In the genomic region with DNA sequence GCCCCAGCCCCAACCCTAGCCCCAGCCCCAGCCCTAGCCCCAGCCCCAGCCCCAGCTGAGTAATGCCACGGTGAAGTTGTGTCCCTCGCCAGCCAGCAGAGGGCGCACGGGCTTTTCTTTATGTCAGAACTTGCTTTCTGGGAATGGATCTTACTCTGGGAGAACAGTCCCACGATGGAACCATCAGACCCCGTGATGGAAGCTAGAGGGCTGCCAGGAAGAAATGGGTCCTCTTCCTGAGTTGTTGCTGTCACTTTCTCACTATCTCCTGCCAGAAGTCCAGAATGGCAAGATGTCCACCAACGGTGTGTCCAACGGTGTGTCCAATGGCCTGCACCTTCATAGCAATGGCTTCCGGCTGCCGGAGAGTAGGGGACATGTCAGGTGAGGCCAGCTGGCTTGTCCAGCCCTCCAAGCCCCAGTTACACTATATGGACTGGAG, we compare ENCODE assay signal across 8 cellular contexts. TPM values are rescaled to one million over a fixed set of nuclear protein-coding genes. Genes with fewer than 3 reads are reported as not detected.
A peak's percentile ranks its signal among the peaks of the same experiment; 100 is the strongest.
DNase-seq lines count a peak whose midpoint lies in the region; ATAC-seq, FAIRE-seq and TF ChIP-seq lines count a peak whose summit lies in the region.

No MANE protein-coding gene starts in this region.

- H3K9me3 ChIP-seq in Peyer's patch, result no peaks in the 10 kb centered on the region

- DNase-seq in AG08395 (ENCODE audit: low spot score) (peak; percentile 74), GM19239 (ENCODE audit: insufficient read length, low spot score) (peak; percentile 57), Peyer's patch (peak; percentile 65 to 84 (median 81)), fibroblast of the aortic adventitia (ENCODE audit: low read depth) (peak; percentile 60), neural crest cell (ENCODE audit: low read depth, low spot score) (peak; percentile 84)
- peak; percentile 49 to 52 for DNase-seq in activated T-helper 1 cell treated with anti-CD3 and anti-CD28 coated beads, Interleukin-2, amount 50 U/mL, for 16 hours (ENCODE audit: low read depth in 1 of 2, low spot score in 1 of 2)
- DNase-seq in stimulated activated naive CD8-positive, alpha-beta T cell treated with anti-CD3 and anti-CD28 coated beads, Interleukin-15, Interleukin-2, amounts not matched to agents 100 U/mL and 50 U/mL, for 24 hours, result peak; percentile 80

- peak overlapping the region; percentile 12 for H3K27ac Mint-ChIP-seq in neural crest cell (ENCODE audit: unreplicated experiment)

- no peaks in the 10 kb centered on the region for H3K9me3 Mint-ChIP-seq in neural crest cell

- peaks cover 7% of the 10 kb centered on the region for H3K36me3 Mint-ChIP-seq in neural crest cell (ENCODE audit: low read depth)

- peak; percentile 62 for ATAC-seq in stimulated activated naive CD8-positive, alpha-beta T cell treated with anti-CD3 and anti-CD28 coated beads, Interleukin-15, Interleukin-2, amounts not matched to agents 100 U/mL and 50 U/mL, for 24 hours
- no peak for ATAC-seq in GM18498 (IDR thresholded peaks at IDR 0.05; ENCODE audit: unreplicated experiment)

- peaks cover 18% of the 10 kb centered on the region for H3K4me1 Mint-ChIP-seq in neural crest cell

- no peaks in the 10 kb centered on the region for H3K27me3 ChIP-seq in Peyer's patch

- TF ChIP-seq CTCF in Peyer's patch (IDR thresholded peaks at IDR 0.05), result peak in 5 of 6 experiments; percentile 50 to 72 (median 54)
- peak; percentile 80 for TF ChIP-seq CTCF in fibroblast of the aortic adventitia (IDR thresholded peaks at IDR 0.05; ENCODE audit: insufficient read depth, low read length)
- TF ChIP-seq CTCF in neural crest cell (conservative IDR thresholded peaks at IDR 0.05), result peak; percentile 70

- H3K27ac ChIP-seq in Peyer's patch, result no peak overlapping the region

- no peak overlapping the region for H3K4me3 Mint-ChIP-seq in neural crest cell

- peaks cover 0 to 85% (median 0%) of the 10 kb centered on the region in 3 donors for H3K36me3 ChIP-seq in Peyer's patch

- no peaks in the 10 kb centered on the region for H3K27me3 Mint-ChIP-seq in neural crest cell (ENCODE audit: low read depth)

- H3K4me3 ChIP-seq in Peyer's patch (no peak overlapping the region), fibroblast of the aortic adventitia (ENCODE audit: low read depth, low read length) (no peak overlapping the region)

- FAIRE-seq in GM19239 (lab: Jason Lieb, UNC), result peak; percentile 37

- peaks cover 0 to 27% (median 0%) of the 10 kb centered on the region in 4 donors for H3K4me1 ChIP-seq in Peyer's patch

- no peak for TF ChIP-seq POLR2A in Peyer's patch (IDR thresholded peaks at IDR 0.05)

RNA-seq across cellular contexts. Expression of a gene that starts 25.2 kb away (rescaled TPM):
- total RNA-seq in Peyer's patch, result 10 to 100 TPM in 3 of 4 donors, 1 to 10 TPM in 1; 9.9 to 30.8 (median 25.4) TPM
- 19.0 and 31.4 TPM in 2 replicates for total RNA-seq in fibroblast of the aortic adventitia (ENCODE audit: low replicate concordance)
- 46.7 and 46.9 TPM in 2 replicates for total RNA-seq in neural crest cell

RNA-seq across cellular contexts. Expression of a gene that starts 45.0 kb away (rescaled TPM):
- 10 to 100 TPM in 1 of 4 donors, 1 to 10 TPM in 3; 9.0 to 37.1 (median 9.5) TPM for total RNA-seq in Peyer's patch
- 0.09 TPM in 1 of 2 replicates, not detected in the other for total RNA-seq in fibroblast of the aortic adventitia (ENCODE audit: low replicate concordance)
- 0.72 and 1.4 TPM in 2 replicates for total RNA-seq in neural crest cell
